ENCODE assay signal across 8 cellular contexts in genomic region chr15:77497108-77497737, GRCh38.
A peak's percentile ranks its signal among the peaks of the same experiment; 100 is the strongest.
DNase-seq lines count a peak whose midpoint lies in the region; ATAC-seq and TF ChIP-seq lines count a peak whose summit lies in the region.

No MANE protein-coding gene starts in this region.

- peak; percentile 81 for DNase-seq in DMS 273 treated with DMSO at 0.1 percent for 48 hours (lab: John Stamatoyannopoulos, UW)
- peak; percentile 99 for DNase-seq in NCI-H446 treated with DMSO at 0.1 percent for 48 hours (lab: John Stamatoyannopoulos, UW)
- peak; percentile 98 for DNase-seq in fibroblast of gingiva (ENCODE audit: low read depth)
- peak; percentile 91 for DNase-seq in occipital lobe (lab: John Stamatoyannopoulos, UW)
- no peak for DNase-seq in activated CD8-positive, alpha-beta memory T cell treated with anti-CD3 and anti-CD28 coated beads, Interleukin-2, amount 50 U/mL, for 48 hours
- no peak for DNase-seq in GM20000 (ENCODE audit: low spot score)
- no peak for DNase-seq in Calu3

- no TSS peak for BruUV-seq in Calu3 (replicated peaks; lab: Mats Ljungman, UMichigan)

- H3K4me3 Mint-ChIP-seq in Calu3 (ENCODE audit: low read depth, unreplicated experiment): no peak overlapping the region

- H3K9me3 Mint-ChIP-seq in Calu3 (ENCODE audit: low read depth, unreplicated experiment): no peaks in the 10 kb centered on the region

- H3K36me3 Mint-ChIP-seq in Calu3 (ENCODE audit: insufficient read depth, unreplicated experiment): no peaks in the 10 kb centered on the region

- intact Hi-C loops in Calu3 (cut with micrococcal nuclease; ENCODE audit: unreplicated experiment): loop anchor here (1.0 to 2.0 kb wide), 3 partner anchors 76 to 378 kb away; partner anchors contain the start of genes HMG20A and PEAK1

- H3K27ac Mint-ChIP-seq in Calu3 (ENCODE audit: unreplicated experiment): no peak overlapping the region

- no peaks in the 10 kb centered on the region for H3K27me3 Mint-ChIP-seq in Calu3 (ENCODE audit: unreplicated experiment)

- TF ChIP-seq CTCF in GM20000 (IDR thresholded peaks at IDR 0.05; ENCODE audit: extremely low read depth, missing control alignments) (no peak), Calu3 (IDR thresholded peaks at IDR 0.05; ENCODE audit: unreplicated experiment) (no peak)

- CTCF ChIA-PET in Calu3 (lab: Charles Lee): interaction anchor here (0.6 to 2.3 kb wide), 17 partner anchors 9 to 1186 kb away, joined by 3 to 38 read pairs (median 4); no protein-coding TSS in a partner anchor

- peaks cover 37% of the 10 kb centered on the region for H3K4me1 Mint-ChIP-seq in Calu3 (ENCODE audit: low read depth, unreplicated experiment)

- no peak for ATAC-seq in HG02763 (IDR thresholded peaks at IDR 0.05; ENCODE audit: unreplicated experiment)

Comparison
In these comparisons a context has a peak if more than half of its experiments do, and no peak if none do; other contexts are left out.
1. DNase-seq: peak in DMS 273 treated with DMSO at 0.1 percent for 48 hours (single experiment), NCI-H446 treated with DMSO at 0.1 percent for 48 hours (single experiment), fibroblast of gingiva (single experiment) and occipital lobe (single experiment); none in activated CD8-positive, alpha-beta memory T cell treated with anti-CD3 and anti-CD28 coated beads, Interleukin-2, amount 50 U/mL, for 48 hours (single experiment), GM20000 (single experiment) and Calu3 (single experiment).